ENCODE assay signal across 2 cellular contexts in the genomic region with DNA sequence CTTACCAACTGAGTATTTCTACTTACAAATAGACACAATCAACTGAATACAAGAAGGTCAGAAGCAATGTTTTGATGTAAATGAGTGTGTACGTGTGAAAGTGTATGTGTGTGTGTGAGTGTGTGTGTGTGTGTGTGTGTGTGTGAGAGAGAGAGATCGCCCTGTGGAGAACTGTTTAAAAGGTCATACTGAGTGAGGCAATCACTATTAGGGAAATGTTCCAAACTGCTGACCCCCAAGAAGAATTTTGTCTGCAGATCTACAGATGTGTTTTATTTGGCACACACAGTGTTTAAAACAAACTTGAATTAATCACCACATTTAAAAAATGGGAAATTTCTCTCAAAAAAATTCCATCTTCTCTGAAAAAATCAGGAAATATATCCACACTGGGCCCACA.
TF ChIP-seq lines count a peak whose summit lies in the region.

No MANE protein-coding gene starts in this region.

TF ChIP-seq in H1, 55 proteins besides CTCF, POLR2A, EP300 and RAD21:
- no peak for TF ChIP-seq RXRA (IDR thresholded peaks at IDR 0.05; ENCODE audit: insufficient read depth, low read depth, low read length)
TF ChIP-seq in H1: peak in this region for 0.

TF ChIP-seq in SK-N-SH treated with all-trans-retinoic acid at 6 μM for 48 hours, 23 proteins besides CTCF, POLR2A, EP300 and RAD21:
- TF ChIP-seq ESRRG (CRISPR knock-in tag; IDR thresholded peaks at IDR 0.05): no peak
- no peak for TF ChIP-seq ZFP3 (CRISPR knock-in tag; IDR thresholded peaks at IDR 0.05)
- TF ChIP-seq, protein P1, sequence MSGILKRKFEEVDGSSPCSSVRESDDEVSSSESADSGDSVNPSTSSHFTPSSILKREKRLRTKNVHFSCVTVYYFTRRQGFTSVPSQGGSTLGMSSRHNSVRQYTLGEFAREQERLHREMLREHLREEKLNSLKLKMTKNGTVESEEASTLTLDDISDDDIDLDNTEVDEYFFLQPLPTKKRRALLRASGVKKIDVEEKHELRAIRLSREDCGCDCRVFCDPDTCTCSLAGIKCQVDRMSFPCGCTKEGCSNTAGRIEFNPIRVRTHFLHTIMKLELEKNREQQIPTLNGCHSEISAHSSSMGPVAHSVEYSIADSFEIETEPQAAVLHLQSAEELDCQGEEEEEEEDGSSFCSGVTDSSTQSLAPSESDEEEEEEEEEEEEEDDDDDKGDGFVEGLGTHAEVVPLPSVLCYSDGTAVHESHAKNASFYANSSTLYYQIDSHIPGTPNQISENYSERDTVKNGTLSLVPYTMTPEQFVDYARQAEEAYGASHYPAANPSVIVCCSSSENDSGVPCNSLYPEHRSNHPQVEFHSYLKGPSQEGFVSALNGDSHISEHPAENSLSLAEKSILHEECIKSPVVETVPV (CRISPR knock-in tag; IDR thresholded peaks at IDR 0.05): no peak
- no peak for TF ChIP-seq ZNF70 (CRISPR knock-in tag; IDR thresholded peaks at IDR 0.05)
